ENCODE assay signal across 8 cellular contexts in genomic region chr2:164061129-164061746, GRCh38.
DNase-seq lines count a peak whose midpoint lies in the region; ATAC-seq, FAIRE-seq and TF ChIP-seq lines count a peak whose summit lies in the region.

No MANE protein-coding gene starts in this region.

- WGBS in aorta, 2 donors, result 8 to 17% methylated on average over 2 of the region's 2 CpGs

- H3K4me1 ChIP-seq in ascending aorta (peaks cover 0 to 3% of the 10 kb centered on the region in 2 donors), aorta (ENCODE audit: control insufficient read depth in 1 of 2, insufficient read depth in 2 of 2, low read length in 2 of 2) (peaks cover 0 to 2% of the 10 kb centered on the region in 2 donors), vagina (no peaks in the 10 kb centered on the region)

- H3K36me3 ChIP-seq in ascending aorta (no peaks in the 10 kb centered on the region), aorta (ENCODE audit: control insufficient read depth in 1 of 2, insufficient read depth in 2 of 2, low read length in 1 of 2) (no peaks in the 10 kb centered on the region), vagina (no peaks in the 10 kb centered on the region)

- H3K4me3 ChIP-seq in ascending aorta (no peak overlapping the region), aorta (ENCODE audit: low read length in 2 of 2) (no peak overlapping the region), vagina (no peak overlapping the region)

- DNase-seq in LHCN-M2 (ENCODE audit: low read depth), result peak; percentile 53
- DNase-seq in ascending aorta (ENCODE audit: low spot score in 2 of 2), result no peak
- DNase-seq in iPS-NIHi7 (ENCODE audit: extremely low spot score), result peak; percentile 69
- no peak for DNase-seq in aorta
- no peak for DNase-seq in DMS79 treated with DMSO at 0.1 percent for 48 hours (lab: John Stamatoyannopoulos, UW)
- DNase-seq in vagina (ENCODE audit: extremely low spot score in 2 of 2), result no peak

- H3K27me3 ChIP-seq in ascending aorta (no peaks in the 10 kb centered on the region), aorta (ENCODE audit: control insufficient read depth in 1 of 2, insufficient read depth in 2 of 2, low read length in 1 of 2) (no peaks in the 10 kb centered on the region), vagina (no peaks in the 10 kb centered on the region)

- peak; percentile 69 for ATAC-seq in GM21717 (IDR thresholded peaks at IDR 0.05; ENCODE audit: unreplicated experiment)
- peak; percentile 64 for ATAC-seq in aorta (ENCODE audit: low FRiP score)

- no peak overlapping the region for H3K27ac ChIP-seq in ascending aorta
- H3K27ac ChIP-seq in aorta (ENCODE audit: low read depth in 1 of 2, low read length in 2 of 2), result no peak overlapping the region
- no peak overlapping the region for H3K27ac ChIP-seq in vagina

- intact Hi-C loops in ascending aorta (cut with DNase I), result no loop called here
- intact Hi-C loops in aorta (cut with DNase I), result loop anchor here (5.0 to 10.0 kb wide), 3 partner anchors 324 to 716 kb away; partner anchors contain the start of gene FIGN (in 1 of the 2)
- intact Hi-C loops in vagina (cut with DNase I), result no loop called here

- TF ChIP-seq CTCF in ascending aorta (IDR thresholded peaks at IDR 0.05), result peak in 2 of 3 experiments; percentile 41 to 55
- peak in 1 of 3 experiments; percentile 24 for TF ChIP-seq CTCF in vagina (IDR thresholded peaks at IDR 0.05)

- H3K9me3 ChIP-seq in ascending aorta (no peaks in the 10 kb centered on the region), aorta (ENCODE audit: control insufficient read depth, low read length) (no peaks in the 10 kb centered on the region), vagina (no peaks in the 10 kb centered on the region)

- TF ChIP-seq POLR2A in vagina (IDR thresholded peaks at IDR 0.05), result no peak

- peak; percentile 87 for FAIRE-seq in G401.6 (lab: Jason Lieb, UNC)

Comparison
In these comparisons a context has a peak if more than half of its experiments do, and no peak if none do; other contexts are left out.
1. DNase-seq: peak in LHCN-M2 (single experiment) and iPS-NIHi7 (single experiment); none in ascending aorta (0 of 2), aorta (0 of 2), DMS79 treated with DMSO at 0.1 percent for 48 hours (single experiment) and vagina (0 of 2).
2. intact Hi-C loops: an anchor here in aorta (5.0 to 10.0 kb wide); none called in ascending aorta and vagina.